2 cellular contexts compared by ENCODE assay signal in the genomic region with DNA sequence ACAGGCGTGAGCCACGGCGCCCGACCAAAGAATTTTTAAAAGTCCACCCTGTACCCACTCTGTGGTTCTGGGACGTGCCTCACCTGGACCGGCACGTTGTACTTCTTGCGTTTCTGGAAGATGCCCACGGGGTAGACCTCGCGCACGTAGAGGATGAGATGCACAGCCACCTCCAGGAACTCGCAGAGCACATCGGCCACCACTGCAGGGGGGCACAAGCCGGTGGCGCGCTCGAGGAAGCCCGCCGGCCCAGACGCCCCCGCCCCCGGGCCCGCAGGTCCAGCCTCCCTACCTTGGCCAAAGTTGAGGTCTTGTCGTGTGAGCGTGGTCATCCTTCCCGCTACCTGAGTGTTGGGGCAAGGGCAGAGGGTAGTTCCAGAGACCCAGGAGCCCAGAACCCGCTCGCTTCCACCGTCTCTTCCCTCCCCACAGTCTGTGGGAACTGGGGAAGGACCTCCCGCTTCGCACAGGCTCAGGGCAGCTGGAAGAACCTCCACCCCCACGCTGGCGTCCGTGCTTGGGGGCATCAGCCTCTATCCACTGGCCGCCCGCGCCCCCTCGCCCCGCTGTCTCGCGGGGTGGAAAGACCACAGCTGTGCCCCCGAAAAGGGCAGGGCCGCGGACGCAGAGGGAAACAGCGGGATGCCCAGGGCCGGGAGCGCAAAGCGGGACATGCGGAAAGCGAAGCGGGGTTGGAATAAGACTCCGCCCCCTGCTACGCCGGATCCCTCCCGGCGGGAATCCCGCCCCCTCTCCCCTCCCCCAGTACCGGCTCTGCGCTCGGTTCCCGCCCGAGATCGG.
TF ChIP-seq lines count a peak whose summit lies in the region.

No MANE protein-coding gene starts in this region.

TF ChIP-seq in IMR-90, 13 proteins besides CTCF, POLR2A, EP300 and RAD21:
- TF ChIP-seq NFE2L2 (IDR thresholded peaks at IDR 0.05; ENCODE audit: low read depth, low read length) (no peak), SMC3 (IDR thresholded peaks at IDR 0.05; ENCODE audit: low read depth, low read length) (no peak), CHD1 (IDR thresholded peaks at IDR 0.05; ENCODE audit: low read depth, low read length) (no peak), MAZ (IDR thresholded peaks at IDR 0.05; ENCODE audit: borderline replicate concordance, low read depth, low read length) (no peak), RCOR1 (IDR thresholded peaks at IDR 0.05; ENCODE audit: insufficient replicate concordance, low read length) (no peak), ELK1 (IDR thresholded peaks at IDR 0.05; ENCODE audit: borderline replicate concordance, low read depth, low read length) (no peak), MAFK (IDR thresholded peaks at IDR 0.05; ENCODE audit: low read depth, low read length) (no peak), CEBPB (IDR thresholded peaks at IDR 0.05; ENCODE audit: low read depth, low read length) (no peak), FOS (IDR thresholded peaks at IDR 0.05; ENCODE audit: low read depth, low read length) (no peak), BHLHE40 (IDR thresholded peaks at IDR 0.05; ENCODE audit: low read depth, low read length) (no peak), RFX5 (IDR thresholded peaks at IDR 0.05; ENCODE audit: low read depth, low read length) (no peak), MXI1 (IDR thresholded peaks at IDR 0.05; ENCODE audit: borderline replicate concordance, low read depth, low read length) (no peak; the same call in 1 of the 2 replicates)
- TF ChIP-seq, protein P1, sequence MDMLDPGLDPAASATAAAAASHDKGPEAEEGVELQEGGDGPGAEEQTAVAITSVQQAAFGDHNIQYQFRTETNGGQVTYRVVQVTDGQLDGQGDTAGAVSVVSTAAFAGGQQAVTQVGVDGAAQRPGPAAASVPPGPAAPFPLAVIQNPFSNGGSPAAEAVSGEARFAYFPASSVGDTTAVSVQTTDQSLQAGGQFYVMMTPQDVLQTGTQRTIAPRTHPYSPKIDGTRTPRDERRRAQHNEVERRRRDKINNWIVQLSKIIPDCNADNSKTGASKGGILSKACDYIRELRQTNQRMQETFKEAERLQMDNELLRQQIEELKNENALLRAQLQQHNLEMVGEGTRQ (IDR thresholded peaks at IDR 0.05; ENCODE audit: low read depth, low read length) = no peak

TF ChIP-seq in K562, 482 proteins besides CTCF, POLR2A, EP300 and RAD21 (continues in another document):
- TF ChIP-seq CHAMP1 (IDR thresholded peaks at IDR 0.05) (no peak), SETDB1 (IDR thresholded peaks at IDR 0.05; ENCODE audit: low read length) (no peak), HLTF (IDR thresholded peaks at IDR 0.05) (0 out of 2 replicates have a peak, but pooled peaks have one; percentile 35), KAT7 (CRISPR knock-in tag; IDR thresholded peaks at IDR 0.05; ENCODE audit: borderline replicate concordance) (peak; percentile 76; the same call in 1 of the 2 replicates), ZBTB2 (IDR thresholded peaks at IDR 0.05) (peak; percentile 47; the same call in 1 of the 2 replicates), PHF21A (IDR thresholded peaks at IDR 0.05; ENCODE audit: borderline replicate concordance, low read depth) (0 out of 2 replicates have a peak, but pooled peaks have one; percentile 27), CGGBP1 (CRISPR knock-in tag; IDR thresholded peaks at IDR 0.05) (no peak), RREB1 (CRISPR knock-in tag; IDR thresholded peaks at IDR 0.05) (0 out of 2 replicates have a peak, but pooled peaks have one; percentile 47), ZNF830 (CRISPR knock-in tag; IDR thresholded peaks at IDR 0.05) (0 out of 2 replicates have a peak, but pooled peaks have one; percentile 51), SMARCA4 (IDR thresholded peaks at IDR 0.05) (no peak), KDM4B (IDR thresholded peaks at IDR 0.05; ENCODE audit: borderline replicate concordance in 2 of 2, low read depth in 1 of 2) (0 out of 4 replicates have a peak, but pooled peaks of 1 of the 2 experiments have one; percentile 25), MTF1 (CRISPR knock-in tag; IDR thresholded peaks at IDR 0.05; ENCODE audit: borderline replicate concordance) (no peak), MYC (IDR thresholded peaks at IDR 0.05; ENCODE audit: low read depth, low read length) (no peak), MYC (CRISPR knock-in tag; IDR thresholded peaks at IDR 0.05; ENCODE audit: borderline replicate concordance, low read depth) (peak; percentile 48; the same call in 1 of the 2 replicates), SMC3 (conservative IDR thresholded peaks at IDR 0.05; ENCODE audit: insufficient read depth, low read depth, low read length) (0 out of 2 replicates have a peak, but pooled peaks have one; percentile 3), NKRF (IDR thresholded peaks at IDR 0.05; ENCODE audit: borderline replicate concordance) (peak; percentile 82), LARP7 (IDR thresholded peaks at IDR 0.05) (0 out of 2 replicates have a peak, but pooled peaks have one; percentile 20)
- TF ChIP-seq, protein P2, sequence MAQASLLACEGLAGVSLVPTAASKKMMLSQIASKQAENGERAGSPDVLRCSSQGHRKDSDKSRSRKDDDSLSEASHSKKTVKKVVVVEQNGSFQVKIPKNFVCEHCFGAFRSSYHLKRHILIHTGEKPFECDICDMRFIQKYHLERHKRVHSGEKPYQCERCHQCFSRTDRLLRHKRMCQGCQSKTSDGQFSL (CRISPR knock-in tag; IDR thresholded peaks at IDR 0.05) = peak; percentile 21; the same call in 1 of the 2 replicates
- TF ChIP-seq, protein P2 (tag; IDR thresholded peaks at IDR 0.05) = no peak
- TF ChIP-seq, protein P3, sequence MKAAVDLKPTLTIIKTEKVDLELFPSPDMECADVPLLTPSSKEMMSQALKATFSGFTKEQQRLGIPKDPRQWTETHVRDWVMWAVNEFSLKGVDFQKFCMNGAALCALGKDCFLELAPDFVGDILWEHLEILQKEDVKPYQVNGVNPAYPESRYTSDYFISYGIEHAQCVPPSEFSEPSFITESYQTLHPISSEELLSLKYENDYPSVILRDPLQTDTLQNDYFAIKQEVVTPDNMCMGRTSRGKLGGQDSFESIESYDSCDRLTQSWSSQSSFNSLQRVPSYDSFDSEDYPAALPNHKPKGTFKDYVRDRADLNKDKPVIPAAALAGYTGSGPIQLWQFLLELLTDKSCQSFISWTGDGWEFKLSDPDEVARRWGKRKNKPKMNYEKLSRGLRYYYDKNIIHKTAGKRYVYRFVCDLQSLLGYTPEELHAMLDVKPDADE (conservative IDR thresholded peaks at IDR 0.05; ENCODE audit: control insufficient read depth, low read depth, low read length) = no peak
- TF ChIP-seq, protein P4, sequence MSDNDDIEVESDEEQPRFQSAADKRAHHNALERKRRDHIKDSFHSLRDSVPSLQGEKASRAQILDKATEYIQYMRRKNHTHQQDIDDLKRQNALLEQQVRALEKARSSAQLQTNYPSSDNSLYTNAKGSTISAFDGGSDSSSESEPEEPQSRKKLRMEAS (CRISPR knock-in tag; IDR thresholded peaks at IDR 0.05) = peak; percentile 39; the same call in 1 of the 2 replicates
- TF ChIP-seq, protein P5, sequence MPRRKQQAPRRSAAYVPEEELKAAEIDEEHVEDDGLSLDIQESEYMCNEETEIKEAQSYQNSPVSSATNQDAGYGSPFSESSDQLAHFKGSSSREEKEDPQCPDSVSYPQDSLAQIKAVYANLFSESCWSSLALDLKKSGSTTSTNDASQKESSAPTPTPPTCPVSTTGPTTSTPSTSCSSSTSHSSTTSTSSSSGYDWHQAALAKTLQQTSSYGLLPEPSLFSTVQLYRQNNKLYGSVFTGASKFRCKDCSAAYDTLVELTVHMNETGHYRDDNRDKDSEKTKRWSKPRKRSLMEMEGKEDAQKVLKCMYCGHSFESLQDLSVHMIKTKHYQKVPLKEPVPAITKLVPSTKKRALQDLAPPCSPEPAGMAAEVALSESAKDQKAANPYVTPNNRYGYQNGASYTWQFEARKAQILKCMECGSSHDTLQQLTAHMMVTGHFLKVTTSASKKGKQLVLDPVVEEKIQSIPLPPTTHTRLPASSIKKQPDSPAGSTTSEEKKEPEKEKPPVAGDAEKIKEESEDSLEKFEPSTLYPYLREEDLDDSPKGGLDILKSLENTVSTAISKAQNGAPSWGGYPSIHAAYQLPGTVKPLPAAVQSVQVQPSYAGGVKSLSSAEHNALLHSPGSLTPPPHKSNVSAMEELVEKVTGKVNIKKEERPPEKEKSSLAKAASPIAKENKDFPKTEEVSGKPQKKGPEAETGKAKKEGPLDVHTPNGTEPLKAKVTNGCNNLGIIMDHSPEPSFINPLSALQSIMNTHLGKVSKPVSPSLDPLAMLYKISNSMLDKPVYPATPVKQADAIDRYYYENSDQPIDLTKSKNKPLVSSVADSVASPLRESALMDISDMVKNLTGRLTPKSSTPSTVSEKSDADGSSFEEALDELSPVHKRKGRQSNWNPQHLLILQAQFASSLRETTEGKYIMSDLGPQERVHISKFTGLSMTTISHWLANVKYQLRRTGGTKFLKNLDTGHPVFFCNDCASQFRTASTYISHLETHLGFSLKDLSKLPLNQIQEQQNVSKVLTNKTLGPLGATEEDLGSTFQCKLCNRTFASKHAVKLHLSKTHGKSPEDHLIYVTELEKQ (CRISPR knock-in tag; IDR thresholded peaks at IDR 0.05) = 0 out of 2 replicates have a peak, but pooled peaks have one; percentile 51
